In genomic region chr11:67384851-67385366, GRCh38 we compare ENCODE assay signal across 12 cellular contexts. TPM values are rescaled to one million over a fixed set of nuclear protein-coding genes. Genes with fewer than 3 reads are reported as not detected.
DNase-seq lines count a peak whose midpoint lies in the region; ATAC-seq and TF ChIP-seq lines count a peak whose summit lies in the region.
"Had no signal": no experiment of that assay in that cellular context is flagged by ENCODE, and none has a peak within 500 bp of the region (broad histone marks: within the 10 kb centered on the region; RNA-seq: fewer than 3 reads in every experiment).

No MANE protein-coding gene starts in this region.

- peak; percentile 60 for ATAC-seq in RWPE2 (ENCODE audit: low read depth)
- ATAC-seq: sciatic nerve had no signal

- H3K4me2 ChIP-seq in fibroblast of lung (ENCODE audit: extremely low read depth, insufficient read depth, low read length) (no peak overlapping the region), smooth muscle cell (no peak overlapping the region)

- no peak overlapping the region for H3K4me3 ChIP-seq in RWPE2 (ENCODE audit: severe bottlenecking)
- H3K4me3 ChIP-seq in fibroblast of lung (replicated peaks in 1 of 4; ENCODE audit: control extremely low read depth in 1 of 4, insufficient read depth in 1 of 4, low read depth in 3 of 4, low read length in 4 of 4): no peak overlapping the region
- no peak overlapping the region for H3K4me3 ChIP-seq in smooth muscle cell
- H3K4me3 ChIP-seq: thoracic aorta had no signal

- H3K9ac ChIP-seq in fibroblast of lung (ENCODE audit: insufficient read depth, low read length) (no peak overlapping the region), smooth muscle cell (ENCODE audit: low read depth) (no peak overlapping the region)

- TF ChIP-seq CTCF in RWPE2 (IDR thresholded peaks at IDR 0.05; ENCODE audit: poor library complexity, severe bottlenecking) (no peak), fibroblast of lung (conservative IDR thresholded peaks at IDR 0.05 in 1 of 2, IDR thresholded peaks at IDR 0.05 in 1 of 2; ENCODE audit: low read depth in 1 of 2, low read length in 2 of 2) (no peak), smooth muscle cell (IDR thresholded peaks at IDR 0.05; ENCODE audit: borderline replicate concordance, insufficient read depth, poor library complexity, severe bottlenecking) (no peak)

- H3K36me3 ChIP-seq in RWPE2 (ENCODE audit: low read depth) (no peaks in the 10 kb centered on the region), fibroblast of lung (ENCODE audit: control insufficient read depth, insufficient read depth, low read length) (no peaks in the 10 kb centered on the region), smooth muscle cell (ENCODE audit: low read depth) (no peaks in the 10 kb centered on the region)
- H3K36me3 ChIP-seq: thoracic aorta had no signal

- H3K79me2 ChIP-seq in fibroblast of lung (ENCODE audit: control insufficient read depth, insufficient read depth, low read length) (no peaks in the 10 kb centered on the region), smooth muscle cell (ENCODE audit: low read depth) (no peaks in the 10 kb centered on the region)

- no peaks in the 10 kb centered on the region for H3F3A ChIP-seq in smooth muscle cell (ENCODE audit: low read depth)

- H3K27ac ChIP-seq in RWPE2 (ENCODE audit: poor library complexity, severe bottlenecking): peak overlapping the region; percentile 38
- H3K27ac ChIP-seq in fibroblast of lung (ENCODE audit: insufficient read depth, low read length): no peak overlapping the region
- H3K27ac ChIP-seq in smooth muscle cell (ENCODE audit: low read depth): peak overlapping the region; percentile 21

- H2AFZ ChIP-seq in fibroblast of lung (ENCODE audit: low read length) (no peak overlapping the region), smooth muscle cell (ENCODE audit: low read depth) (no peak overlapping the region)

- DNase-seq in NCI-H1092 treated with DMSO at 0.1 percent for 48 hours (lab: John Stamatoyannopoulos, UW) (peak; percentile 38), NCI-H1092 (lab: John Stamatoyannopoulos, UW) (no peak), RWPE2 (ENCODE audit: low spot score) (no peak), fibroblast of lung (ENCODE audit: low read depth in 2 of 2) (peak; percentile 43 to 55), smooth muscle cell (lab: John Stamatoyannopoulos, UW; ENCODE audit: unreplicated experiment) (no peak), cerebellum (ENCODE audit: low spot score) (no peak), activated T-cell treated with anti-CD3 and anti-CD28 coated beads for 4 hours (no peak)
- DNase-seq in activated CD4-positive, alpha-beta T cell treated with anti-CD3 and anti-CD28 coated beads for 48 hours: no peak
- DNase-seq: endodermal cell, NCI-H187 had no signal

- H3K9me3 ChIP-seq in RWPE2 (ENCODE audit: severe bottlenecking) (no peaks in the 10 kb centered on the region), fibroblast of lung (ENCODE audit: control insufficient read depth, insufficient read depth, low read depth, low read length) (no peaks in the 10 kb centered on the region), smooth muscle cell (replicated peaks; ENCODE audit: low read depth) (no peaks in the 10 kb centered on the region)
- H3K9me3 ChIP-seq: thoracic aorta had no signal

- 85% methylated on average over 3 of the region's 3 CpGs for WGBS in smooth muscle cell (ENCODE audit: low lambda C conversion rate)

- H3K27me3 ChIP-seq in RWPE2 (ENCODE audit: insufficient read depth, poor library complexity, severe bottlenecking) (no peaks in the 10 kb centered on the region), fibroblast of lung (ENCODE audit: control insufficient read depth, insufficient read depth, low read length) (no peaks in the 10 kb centered on the region), smooth muscle cell (ENCODE audit: low read depth) (no peaks in the 10 kb centered on the region)

- H3K4me1 ChIP-seq in RWPE2 (ENCODE audit: insufficient read depth, poor library complexity, severe bottlenecking) (peaks cover 12% of the 10 kb centered on the region), fibroblast of lung (ENCODE audit: control insufficient read depth, extremely low read depth, insufficient read depth, low read length) (peaks cover 5% of the 10 kb centered on the region), smooth muscle cell (ENCODE audit: low read depth) (no peaks in the 10 kb centered on the region)

- H4K20me1 ChIP-seq in fibroblast of lung (ENCODE audit: control insufficient read depth, extremely low read depth, insufficient read depth, low read length) (no peaks in the 10 kb centered on the region), smooth muscle cell (ENCODE audit: low read depth) (no peaks in the 10 kb centered on the region)

RNA-seq across cellular contexts. Expression of gene RAD9A, which starts 6.9 kb away (rescaled TPM):
- total RNA-seq in fibroblast of lung: 3.8 and 6.4 TPM in 2 replicates
- 3.5 and 5.9 TPM in 2 replicates for polyA plus RNA-seq in fibroblast of lung
- polyA plus RNA-seq in fibroblast of lung (2012): 5.5 and 9.3 TPM in 2 replicates
- polyA minus RNA-seq in fibroblast of lung (ENCODE audit: low replicate concordance): 5.2 and 6.4 TPM in 2 replicates
- total RNA-seq in smooth muscle cell: 17.3 and 19.5 TPM in 2 replicates
- 20.3 and 21.4 TPM in 2 replicates for polyA plus RNA-seq in smooth muscle cell
- 19.6 TPM for total RNA-seq in cerebellum

RNA-seq across cellular contexts. Expression of gene CLCF1, which starts 11.5 kb away (rescaled TPM):
- total RNA-seq in fibroblast of lung: 2.3 and 3.6 TPM in 2 replicates
- polyA plus RNA-seq in fibroblast of lung: 6.0 and 6.5 TPM in 2 replicates
- 5.9 and 6.7 TPM in 2 replicates for polyA plus RNA-seq in fibroblast of lung (2012)
- 10.7 and 14.4 TPM in 2 replicates for polyA minus RNA-seq in fibroblast of lung (ENCODE audit: low replicate concordance)
- total RNA-seq in smooth muscle cell: 7.3 and 12.2 TPM in 2 replicates
- 4.6 and 6.2 TPM in 2 replicates for polyA plus RNA-seq in smooth muscle cell
- 0.27 TPM for total RNA-seq in cerebellum

RNA-seq across cellular contexts. Expression of gene PPP1CA, which starts 16.7 kb away (rescaled TPM):
- 90.7 and 104 TPM in 2 replicates for total RNA-seq in fibroblast of lung
- 135 and 218 TPM in 2 replicates for polyA plus RNA-seq in fibroblast of lung
- 147 and 213 TPM in 2 replicates for polyA plus RNA-seq in fibroblast of lung (2012)
- polyA minus RNA-seq in fibroblast of lung (ENCODE audit: low replicate concordance): 287 and 410 TPM in 2 replicates
- total RNA-seq in smooth muscle cell: 99.3 and 123 TPM in 2 replicates
- polyA plus RNA-seq in smooth muscle cell: 210 and 220 TPM in 2 replicates
- 41.6 TPM for total RNA-seq in cerebellum

RNA-seq across cellular contexts. Expression of gene TBC1D10C, which starts 19.0 kb away (rescaled TPM):
- total RNA-seq in fibroblast of lung (not detected in 2 replicates), smooth muscle cell (not detected in 2 replicates), cerebellum (not detected)
- polyA plus RNA-seq in fibroblast of lung (0.05 TPM in 1 of 2 replicates, not detected in the other), smooth muscle cell (0.32 TPM in 1 of 2 replicates, not detected in the other)
- 0.10 TPM in 1 of 2 replicates, not detected in the other for polyA plus RNA-seq in fibroblast of lung (2012)
- not detected in 2 replicates for polyA minus RNA-seq in fibroblast of lung (ENCODE audit: low replicate concordance)

RNA-seq across cellular contexts. Expression of gene CARNS1, which starts 30.6 kb away (rescaled TPM):
- under 0.01 and 0.17 TPM in 2 replicates for total RNA-seq in fibroblast of lung
- 0.02 and 0.05 TPM in 2 replicates for polyA plus RNA-seq in fibroblast of lung
- polyA plus RNA-seq in fibroblast of lung (2012): 0.06 and 0.10 TPM in 2 replicates
- not detected in 2 replicates for polyA minus RNA-seq in fibroblast of lung (ENCODE audit: low replicate concordance)
- 0.36 and 0.85 TPM in 2 replicates for total RNA-seq in smooth muscle cell
- 1.7 and 3.6 TPM in 2 replicates for polyA plus RNA-seq in smooth muscle cell
- total RNA-seq in cerebellum: 0.18 TPM

Comparison
In these comparisons a context has a peak if more than half of its experiments do, and no peak if none do; other contexts are left out.
1. DNase-seq: peak in NCI-H1092 treated with DMSO at 0.1 percent for 48 hours (single experiment) and fibroblast of lung (2 of 2); none in NCI-H1092 (single experiment), RWPE2 (single experiment), smooth muscle cell (single experiment), cerebellum (single experiment), activated T-cell treated with anti-CD3 and anti-CD28 coated beads for 4 hours (single experiment) and activated CD4-positive, alpha-beta T cell treated with anti-CD3 and anti-CD28 coated beads for 48 hours (single experiment).